28 cellular contexts compared by ENCODE assay signal in genomic region chr16:22103371-22103890, GRCh38.
"Had no signal": no experiment of that assay in that cellular context is flagged by ENCODE, and none has a peak within 500 bp of the region (broad histone marks: within the 10 kb centered on the region; RNA-seq: fewer than 3 reads in every experiment).

No MANE protein-coding gene starts in this region.

- DNase-seq: activated CD4-positive, alpha-beta T cell treated with anti-CD3 and anti-CD28 coated beads for 36 hours; activated CD4-positive, alpha-beta T cell treated with anti-CD3 and anti-CD28 coated beads, Interleukin-2, amount 10 ng/mL, durations not matched to agents 7 days and 5 days; activated CD4-positive, alpha-beta T cell treated with anti-CD3 and anti-CD28 coated beads, Interleukin-2, amount 50 U/mL, for 48 hours; activated CD8-positive, alpha-beta T cell treated with anti-CD3 and anti-CD28 coated beads, Interleukin-2, amount 10 ng/mL, durations not matched to agents 7 days and 5 days; activated gamma-delta T cell; activated naive CD4-positive, alpha-beta T cell treated with Interleukin-2 at 50 U/mL for 16 hours; activated T-cell treated with anti-CD3 and anti-CD28 coated beads, Interleukin-2, amount 50 U/mL, for 24 hours; adrenal gland; body of pancreas; central memory CD4-positive, alpha-beta T cell; NCI-H1048; NCI-H1105 treated with DMSO at 0.1 percent for 48 hours; NCI-H1436; NCI-H1694; NCI-H1930; NCI-H2081 treated with DMSO at 0.1 percent for 48 hours; NCI-H226; NCI-H446 treated with DMSO at 0.1 percent for 48 hours; NCI-H524; NCI-H748 treated with DMSO at 0.1 percent for 48 hours; NK-92 treated with Interleukin-12 subunit alpha and Interleukin-12 subunit beta, amount 100 ng/mL, for 24 hours; PC-3; Peyer's patch; RPMI8226; SHP77 treated with DMSO at 0.1 percent for 48 hours; SK-N-SH had no signal

- H3K4me2 ChIP-seq: SK-N-SH had no signal

- H3K4me3 ChIP-seq: adrenal gland, body of pancreas, Peyer's patch, SJSA1 had no signal

- H3K9me3 ChIP-seq: adrenal gland, body of pancreas, Peyer's patch, SJSA1, SK-N-SH had no signal

- ATAC-seq: activated CD4-positive, alpha-beta T cell treated with anti-CD3 and anti-CD28 coated beads for 36 hours; activated CD4-positive, CD25-positive, alpha-beta regulatory T cell treated with anti-CD3 and anti-CD28 coated beads, Interleukin-2, amount 50 U/mL, for 24 hours; activated CD8-positive, alpha-beta T cell treated with anti-CD3 and anti-CD28 coated beads, Interleukin-2, amount 10 ng/mL, durations not matched to agents 7 days and 5 days; body of pancreas; PC-3 had no signal

- H3K27ac ChIP-seq: adrenal gland, body of pancreas, Peyer's patch, SJSA1 had no signal

- H3K36me3 ChIP-seq: adrenal gland, Peyer's patch, SJSA1 had no signal

- H3K4me1 ChIP-seq: adrenal gland, body of pancreas, Peyer's patch, SJSA1 had no signal

- H3K9ac ChIP-seq: SK-N-SH had no signal

- H3K9me2 ChIP-seq: SK-N-SH had no signal

- H3K27me3 ChIP-seq: adrenal gland, body of pancreas, Peyer's patch had no signal
